1 cellular context compared by ENCODE assay signal in the genomic region with DNA sequence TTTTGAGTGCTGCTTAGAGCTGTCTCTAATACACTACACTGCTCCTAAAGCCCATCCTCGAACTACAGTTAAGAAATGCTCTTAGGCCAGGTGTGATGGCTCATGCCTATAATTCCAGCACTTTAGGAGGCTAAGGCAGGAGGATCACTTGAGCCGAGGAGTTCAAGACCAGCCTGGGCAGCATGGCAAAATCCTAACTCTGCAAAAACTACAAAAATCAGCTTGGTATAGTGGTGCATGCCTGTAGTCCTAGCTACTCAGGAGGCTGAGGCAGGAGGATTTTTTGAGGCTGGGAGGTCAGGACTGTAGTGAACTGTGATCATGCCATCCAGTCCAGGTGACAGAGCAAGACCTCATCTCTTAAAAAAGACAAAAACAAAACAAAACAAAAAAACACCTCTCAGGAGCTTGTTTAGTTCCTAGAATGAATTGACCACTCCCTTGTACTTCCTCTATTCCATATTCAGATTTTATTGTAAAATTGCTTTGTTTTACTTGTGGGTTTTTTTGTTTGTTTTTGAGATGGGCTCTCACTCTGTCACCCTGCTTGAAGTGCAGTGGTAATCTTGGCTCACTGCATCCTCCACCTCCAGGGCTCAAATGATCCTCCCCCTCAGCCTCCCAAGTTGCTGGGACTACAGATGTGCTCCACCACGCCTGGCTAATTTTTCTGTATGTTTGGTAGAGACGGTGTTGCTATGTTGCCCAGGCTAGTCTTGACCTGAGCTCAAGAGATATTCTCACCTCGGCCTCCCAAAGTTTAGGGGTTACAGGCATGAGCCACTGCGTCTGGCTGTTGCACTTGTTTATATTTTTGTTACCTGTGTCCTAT.
TF ChIP-seq lines count a peak whose summit lies in the region.

No MANE protein-coding gene starts in this region.

TF ChIP-seq in H1, 55 proteins besides CTCF, POLR2A, EP300 and RAD21:
- peak; percentile 16; the same call in 1 of the 2 replicates for TF ChIP-seq POLR2AphosphoS5 (IDR thresholded peaks at IDR 0.05; ENCODE audit: low read depth, low read length)
- TF ChIP-seq SAP30 (IDR thresholded peaks at IDR 0.05; ENCODE audit: insufficient read depth, insufficient replicate concordance, low read length): no peak
